In the genomic region with DNA sequence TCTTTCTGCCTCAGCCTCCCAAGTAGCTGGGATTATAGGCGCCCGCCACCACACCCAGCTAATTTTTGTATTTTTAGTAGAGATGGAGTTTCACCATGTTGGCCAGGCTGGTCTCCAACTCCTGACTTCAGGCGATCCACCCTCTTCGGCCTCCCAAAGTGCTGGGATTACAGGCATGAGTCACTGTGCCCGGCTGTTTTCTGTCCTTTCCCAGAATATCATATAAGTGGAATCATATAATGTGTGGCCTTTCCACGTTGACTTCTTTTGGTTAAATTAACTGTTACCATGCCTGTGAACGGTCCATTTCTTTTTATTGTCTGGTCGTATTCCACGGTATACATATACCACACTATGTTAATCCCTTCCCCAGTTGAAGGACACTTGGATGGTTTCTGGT, we compare ENCODE assay signal across 6 cellular contexts. TPM values are rescaled to one million over a fixed set of nuclear protein-coding genes. Genes with fewer than 3 reads are reported as not detected.
"Had no signal": no experiment of that assay in that cellular context is flagged by ENCODE, and none has a peak within 500 bp of the region (broad histone marks: within the 10 kb centered on the region; RNA-seq: fewer than 3 reads in every experiment).

No MANE protein-coding gene starts in this region.

RNA-seq across cellular contexts. Expression of gene NPTX2, which starts 44.4 kb away (rescaled TPM):
- total RNA-seq: activated naive CD4-positive, alpha-beta T cell treated with anti-CD3 and anti-CD28 coated beads for 36 hours; activated naive CD4-positive, alpha-beta T cell treated with anti-CD3 and anti-CD28 coated beads, Interleukin-2, amount 50 U/mL, for 72 hours; activated naive CD8-positive, alpha-beta T cell treated with anti-CD3 and anti-CD28 coated beads for 36 hours; activated naive CD8-positive, alpha-beta T cell treated with anti-CD3 and anti-CD28 coated beads, Interleukin-2, amount 10 ng/mL, durations not matched to agents 7 days and 5 days; activated T-helper 17 cell treated with anti-CD3 and anti-CD28 coated beads, Interleukin-2, amount 50 U/mL, for 72 hours; cardiac muscle cell had no signal
- polyA plus RNA-seq: cardiac muscle cell had no signal
